15 cellular contexts compared by ENCODE assay signal in genomic region chr18:79366177-79367094, GRCh38. TPM values are rescaled to one million over a fixed set of nuclear protein-coding genes. Genes with fewer than 3 reads are reported as not detected.
DNase-seq lines count a peak whose midpoint lies in the region; ATAC-seq and TF ChIP-seq lines count a peak whose summit lies in the region.
"Had no signal": no experiment of that assay in that cellular context is flagged by ENCODE, and none has a peak within 500 bp of the region (broad histone marks: within the 10 kb centered on the region; RNA-seq: fewer than 3 reads in every experiment).

No MANE protein-coding gene starts in this region.

- no peaks in the 10 kb centered on the region for H3K79me1 ChIP-seq in IMR-90 (ENCODE audit: low read depth in 1 of 2, low read length in 2 of 2)

- dilution Hi-C loops in IMR-90 (cut with HindIII; ENCODE audit: low sequenced_read_pairs, unreplicated experiment) = no loop called here

- H3K9me3 ChIP-seq in IMR-90 (ENCODE audit: control insufficient read depth, insufficient read depth, low read length) (no peaks in the 10 kb centered on the region), mucosa of descending colon (no peaks in the 10 kb centered on the region), right lobe of liver (no peaks in the 10 kb centered on the region)

- peaks cover 15% of the 10 kb centered on the region for H3K9me1 ChIP-seq in IMR-90 (ENCODE audit: insufficient read depth, low read length)

- H3K4me1 ChIP-seq in IMR-90 (ENCODE audit: control insufficient read depth, insufficient read depth, low read length) (peaks cover 18% of the 10 kb centered on the region), mucosa of descending colon (ENCODE audit: low read depth) (no peaks in the 10 kb centered on the region), right lobe of liver (no peaks in the 10 kb centered on the region)

- peaks cover 18% of the 10 kb centered on the region for H3K36me3 Mint-ChIP-seq in activated CD8-positive, alpha-beta T cell treated with anti-CD3 and anti-CD28 coated beads, Interleukin-2, amount 10 ng/mL, durations not matched to agents 7 days and 5 days (ENCODE audit: low read depth)

- H3K36me3 ChIP-seq in IMR-90 (ENCODE audit: control insufficient read depth, insufficient read depth, low read length) (no peaks in the 10 kb centered on the region; the same call in 1 of the 2 replicates), mucosa of descending colon (ENCODE audit: low read depth) (peaks cover 6% of the 10 kb centered on the region), right lobe of liver (no peaks in the 10 kb centered on the region)

- peak; percentile 55 for ATAC-seq in IMR-90 (ENCODE audit: low read depth)
- peak; percentile 15 for ATAC-seq in mucosa of descending colon
- no peak for ATAC-seq in right lobe of liver
- ATAC-seq in GM21447 (IDR thresholded peaks at IDR 0.05; ENCODE audit: unreplicated experiment) = no peak
- no peak for ATAC-seq in activated CD8-positive, alpha-beta T cell treated with anti-CD3 and anti-CD28 coated beads, Interleukin-2, amount 10 ng/mL, durations not matched to agents 7 days and 5 days

- 0 out of 2 replicates have a peak overlapping the region, but pooled peaks have one; percentile 35 for H2BK120ac ChIP-seq in IMR-90 (ENCODE audit: low read depth, low read length)

- H3K9ac ChIP-seq in IMR-90 (ENCODE audit: low read depth, low read length) = no peak overlapping the region

- H3K4me2 ChIP-seq in IMR-90 (ENCODE audit: low read depth, low read length) = peak overlapping the region; percentile 36

- H2AK9ac ChIP-seq in IMR-90 (replicated peaks; ENCODE audit: low read depth, low read length, poor library complexity) = peak overlapping the region; percentile 66

- no TSS peak for BruUV-seq in IMR-90 (replicated peaks; lab: Mats Ljungman, UMichigan)

- TF ChIP-seq POLR2A in IMR-90 (IDR thresholded peaks at IDR 0.05; ENCODE audit: low read depth, low read length) = no peak
- TF ChIP-seq POLR2A in right lobe of liver (IDR thresholded peaks at IDR 0.05) = no peak

- H4K8ac ChIP-seq in IMR-90 (ENCODE audit: low read depth in 2 of 2, low read length in 2 of 2) = no peak overlapping the region; a peak in 1 of 4 replicates

- H3K18ac ChIP-seq in IMR-90 (ENCODE audit: low read depth, low read length) = peak overlapping the region; percentile 39; the same call in 1 of the 2 replicates

- peak overlapping the region; percentile 13; the same call in 1 of the 2 replicates for H3K4ac ChIP-seq in IMR-90 (ENCODE audit: low read depth, low read length)

- intact Hi-C loops in IMR-90 (cut with micrococcal nuclease) (no loop called here), dorsolateral prefrontal cortex (cut with DNase I) (loop anchor here in 1 of 2 donors (10.0 kb wide), 1 partner anchor 1602 kb away; no protein-coding TSS in a partner anchor), mucosa of descending colon (cut with DNase I, micrococcal nuclease) (no loop called here), right lobe of liver (cut with DNase I) (no loop called here)

- H3K14ac ChIP-seq in IMR-90 (replicated peaks; ENCODE audit: low read depth, low read length) = no peak overlapping the region

- H4K5ac ChIP-seq in IMR-90 (ENCODE audit: low read depth, low read length) = peak overlapping the region; percentile 19; the same call in 1 of the 2 replicates

- 73% methylated on average over 8 of the region's 29 CpGs; no CpG with 5 or more reads in 1 of the 2 experiments for WGBS in IMR-90 (ENCODE audit: extremely low coverage in 2 of 2, insufficient read length in 1 of 2), 2 experiments
- 81% methylated on average over 16 of the region's 29 CpGs for WGBS in right lobe of liver (ENCODE audit: insufficient coverage, low coverage, low lambda C conversion rate, missing lambda C conversion rate)

- in situ Hi-C loops in IMR-90 (cut with MboI; ENCODE audit: low sequenced_read_pairs) = no loop called here

- H3K27me3 ChIP-seq in IMR-90 (ENCODE audit: control insufficient read depth, insufficient read depth, low read length) (no peaks in the 10 kb centered on the region), dorsolateral prefrontal cortex (no peaks in the 10 kb centered on the region), right lobe of liver (no peaks in the 10 kb centered on the region)

- no peak overlapping the region for H3K56ac ChIP-seq in IMR-90 (ENCODE audit: extremely low read depth, insufficient read depth, low read length)

- H2AK5ac ChIP-seq in IMR-90 (ENCODE audit: low read depth, low read length) = peak overlapping the region; percentile 68

- no peak overlapping the region for H3K4me3 Mint-ChIP-seq in activated CD8-positive, alpha-beta T cell treated with anti-CD3 and anti-CD28 coated beads, Interleukin-2, amount 10 ng/mL, durations not matched to agents 7 days and 5 days

- H3K4me3 ChIP-seq in IMR-90 (ENCODE audit: insufficient read depth, low read depth, low read length) = no peak overlapping the region
- H3K4me3 ChIP-seq in dorsolateral prefrontal cortex = no peak overlapping the region
- H3K4me3 ChIP-seq in mucosa of descending colon = no peak overlapping the region
- no peak overlapping the region for H3K4me3 ChIP-seq in right lobe of liver

- H2AFZ ChIP-seq in IMR-90 (replicated peaks; ENCODE audit: low read length, poor library complexity) = peak overlapping the region; percentile 45

- no peak for TF ChIP-seq RAD21 in IMR-90 (IDR thresholded peaks at IDR 0.05; ENCODE audit: low read length)

- no peak overlapping the region for H2BK5ac ChIP-seq in IMR-90 (ENCODE audit: low read depth, low read length, poor library complexity, severe bottlenecking)

- no peak overlapping the region for H2BK15ac ChIP-seq in IMR-90 (ENCODE audit: low read depth, low read length)

- H3K27me3 Mint-ChIP-seq in activated CD8-positive, alpha-beta T cell treated with anti-CD3 and anti-CD28 coated beads, Interleukin-2, amount 10 ng/mL, durations not matched to agents 7 days and 5 days (ENCODE audit: low read depth) = no peaks in the 10 kb centered on the region
- H3K27me3 Mint-ChIP-seq: progenitor cell of endocrine pancreas had no signal

- peak; percentile 99 for DNase-seq in AG09319 (ENCODE audit: extremely low read depth, low read depth)
- DNase-seq in IMR-90 = peak; percentile 95
- peak in 1 of 10 donors; percentile 31 for DNase-seq in dorsolateral prefrontal cortex
- no peak for DNase-seq in mucosa of descending colon
- no peak for DNase-seq in right lobe of liver
- no peak for DNase-seq in activated CD8-positive, alpha-beta T cell treated with anti-CD3 and anti-CD28 coated beads, Interleukin-2, amount 10 ng/mL, durations not matched to agents 7 days and 5 days
- no peak for DNase-seq in cerebellar cortex (ENCODE audit: low spot score)
- DNase-seq: activated CD4-positive, alpha-beta T cell treated with anti-CD3 and anti-CD28 coated beads for 4 hours; activated gamma-delta T cell treated with Interleukin-2 at 50 U/mL for 16 hours; C1 segment of cervical spinal cord; cerebellar nuclear complex; NCI-H226; stimulated activated CD4-positive, alpha-beta T cell treated with anti-CD3 and anti-CD28 coated beads, Interleukin-2, amount 100 ng/mL, for 24 hours had no signal

- H3K23ac ChIP-seq in IMR-90 (ENCODE audit: low read depth, low read length) = no peak overlapping the region

- H3K27ac Mint-ChIP-seq in activated CD8-positive, alpha-beta T cell treated with anti-CD3 and anti-CD28 coated beads, Interleukin-2, amount 10 ng/mL, durations not matched to agents 7 days and 5 days = no peak overlapping the region
- H3K27ac Mint-ChIP-seq: progenitor cell of endocrine pancreas had no signal

- POLR2A ChIA-PET in IMR-90 (lab: Charles Lee; ENCODE audit: unreplicated experiment) = no interaction called here
- POLR2A ChIA-PET in activated CD8-positive, alpha-beta T cell treated with anti-CD3 and anti-CD28 coated beads, Interleukin-2, amount 10 ng/mL, durations not matched to agents 7 days and 5 days (lab: Charles Lee) = no interaction called here

- H4K20me1 ChIP-seq in IMR-90 (ENCODE audit: insufficient read depth, low read length) = peaks cover 25% of the 10 kb centered on the region

- TF ChIP-seq CTCF in AG09319 (IDR thresholded peaks at IDR 0.05; ENCODE audit: low read depth, low read length) (no peak), IMR-90 (conservative IDR thresholded peaks at IDR 0.05; ENCODE audit: low read depth, low read length) (no peak), dorsolateral prefrontal cortex (IDR thresholded peaks at IDR 0.05 in 54 of 56, conservative IDR thresholded peaks at IDR 0.05 in 2 of 56; ENCODE audit: low read depth in 1 of 56, partially characterized antibody in 56 of 56) (no peak), mucosa of descending colon (IDR thresholded peaks at IDR 0.05) (no peak), right lobe of liver (IDR thresholded peaks at IDR 0.05) (no peak)

- no peak overlapping the region for H4K91ac ChIP-seq in IMR-90 (ENCODE audit: insufficient read depth, low read depth, low read length)

- peaks cover 24% of the 10 kb centered on the region for H3K4me1 Mint-ChIP-seq in activated CD8-positive, alpha-beta T cell treated with anti-CD3 and anti-CD28 coated beads, Interleukin-2, amount 10 ng/mL, durations not matched to agents 7 days and 5 days (ENCODE audit: low read depth)

- H2BK20ac ChIP-seq in IMR-90 (ENCODE audit: low read depth, low read length) = no peak overlapping the region

- CTCF ChIA-PET in IMR-90 (lab: Yijun Ruan, JAX) = interaction anchor here (0.5 kb wide), 2 partner anchors 178 to 235 kb away, joined by 3 to 4 read pairs; no protein-coding TSS in a partner anchor
- CTCF ChIA-PET in activated CD8-positive, alpha-beta T cell treated with anti-CD3 and anti-CD28 coated beads, Interleukin-2, amount 10 ng/mL, durations not matched to agents 7 days and 5 days (lab: Charles Lee) = no interaction called here

- H3K27ac ChIP-seq in IMR-90 (ENCODE audit: insufficient read depth, low read length) (peak overlapping the region; percentile 24; the same call in 1 of the 2 replicates), dorsolateral prefrontal cortex (peak overlapping the region in 35 of 59 donors; percentile 4 to 80 (median 38)), right lobe of liver (no peak overlapping the region)

- H3K9me3 Mint-ChIP-seq in activated CD8-positive, alpha-beta T cell treated with anti-CD3 and anti-CD28 coated beads, Interleukin-2, amount 10 ng/mL, durations not matched to agents 7 days and 5 days (ENCODE audit: insufficient read depth) = no peaks in the 10 kb centered on the region

TF ChIP-seq in IMR-90, 13 proteins besides CTCF, POLR2A, EP300 and RAD21:
- peak; percentile 19; the same call in 1 of the 2 replicates for TF ChIP-seq BHLHE40 (IDR thresholded peaks at IDR 0.05; ENCODE audit: low read depth, low read length)
- no peak for TF ChIP-seq NFE2L2 (IDR thresholded peaks at IDR 0.05; ENCODE audit: low read depth, low read length)

RNA-seq across cellular contexts. Expression of gene NFATC1, which starts 29.3 kb away (rescaled TPM):
- total RNA-seq in IMR-90 (2012; rRNA removed) (0.28 and 0.36 TPM in 2 replicates), dorsolateral prefrontal cortex (10 to 100 TPM in 17 of 120 experiments, 1 to 10 TPM in 103; 1.9 to 17.4 (median 6.1) TPM), mucosa of descending colon (10 to 100 TPM in 1 of 3 donors, 1 to 10 TPM in 2; 2.9 to 12.9 (median 4.6) TPM), right lobe of liver (1 to 10 TPM in 5 of 6 experiments, under 1 TPM in 1; 1.00 to 4.3 (median 2.9) TPM)
- 1.8 TPM in 2 replicates for polyA plus RNA-seq in IMR-90 (2012; rRNA removed)
- 0.86 and 2.1 TPM in 2 replicates for polyA plus RNA-seq in IMR-90 (2012; cell fraction: cytosol; rRNA removed)
- 2.4 and 4.0 TPM in 2 replicates for polyA plus RNA-seq in IMR-90 (2012; cell fraction: nucleus; rRNA removed; ENCODE audit: low replicate concordance)
- total RNA-seq in activated CD8-positive, alpha-beta T cell treated with anti-CD3 and anti-CD28 coated beads, Interleukin-2, amount 10 ng/mL, durations not matched to agents 7 days and 5 days = 10 to 100 TPM; 26.5 to 28.1 TPM

Comparison
In these comparisons a context has a peak if more than half of its experiments do, and no peak if none do; other contexts are left out.
1. DNase-seq: peak in AG09319 (single experiment) and IMR-90 (single experiment); none in mucosa of descending colon (0 of 3), right lobe of liver (0 of 3), activated CD8-positive, alpha-beta T cell treated with anti-CD3 and anti-CD28 coated beads, Interleukin-2, amount 10 ng/mL, durations not matched to agents 7 days and 5 days (single experiment) and cerebellar cortex (single experiment).
2. ATAC-seq: peak in IMR-90 (single experiment) and mucosa of descending colon (single experiment); none in right lobe of liver (0 of 4), GM21447 (single experiment) and activated CD8-positive, alpha-beta T cell treated with anti-CD3 and anti-CD28 coated beads, Interleukin-2, amount 10 ng/mL, durations not matched to agents 7 days and 5 days (single experiment).
3. H3K27ac ChIP-seq: peak in IMR-90 (single experiment) and dorsolateral prefrontal cortex (35 of 59); none in right lobe of liver (0 of 3).